ENCODE assay signal across 8 cellular contexts in the genomic region with DNA sequence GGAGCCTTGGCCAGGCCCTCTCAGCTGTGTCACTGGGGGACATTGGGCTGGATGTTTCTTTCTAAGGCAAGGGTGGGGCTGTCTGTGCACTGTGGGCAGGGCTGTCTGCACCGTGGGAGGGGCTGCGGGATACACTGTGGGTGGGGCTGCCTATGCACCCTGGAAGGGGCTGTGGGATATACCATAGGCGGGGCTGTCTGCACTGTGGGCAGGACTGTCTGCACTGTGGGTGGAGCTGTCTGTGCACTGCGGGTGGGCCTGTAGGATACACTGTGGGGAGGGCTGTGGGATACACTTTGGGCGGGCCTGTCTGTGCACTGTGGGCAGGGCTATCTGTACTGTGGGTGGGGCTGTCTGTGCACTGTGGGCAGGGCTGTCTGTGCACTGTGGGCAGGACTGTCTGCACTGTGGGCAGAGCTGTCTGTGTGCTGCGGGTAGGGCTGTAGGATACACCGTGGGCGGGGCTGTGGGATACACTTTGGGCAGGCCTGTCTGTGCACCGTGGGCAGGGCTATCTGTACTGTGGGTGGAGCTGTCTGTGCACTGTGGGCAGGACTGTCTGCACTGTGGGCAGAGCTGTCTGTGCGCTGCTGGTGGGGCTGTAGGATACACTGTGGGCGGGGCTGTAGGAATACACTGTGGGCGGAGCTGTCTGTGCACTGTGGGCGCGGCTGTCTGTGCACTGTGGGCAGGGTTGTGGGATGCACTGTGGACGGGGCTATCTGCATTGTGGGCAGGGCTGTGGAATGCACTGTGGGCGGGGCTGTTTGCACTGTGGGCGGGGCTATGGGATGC. TPM values are rescaled to one million over a fixed set of nuclear protein-coding genes. Genes with fewer than 3 reads are reported as not detected.
A peak's percentile ranks its signal among the peaks of the same experiment; 100 is the strongest.
DNase-seq lines count a peak whose midpoint lies in the region; ATAC-seq and TF ChIP-seq lines count a peak whose summit lies in the region.

No MANE protein-coding gene starts in this region.

- no peaks in the 10 kb centered on the region for H4K20me1 ChIP-seq in HCT116 (ENCODE audit: insufficient read depth)

- TF ChIP-seq CTCF in HCT116 (IDR thresholded peaks at IDR 0.05 in 2 of 3, conservative IDR thresholded peaks at IDR 0.05 in 1 of 3; ENCODE audit: borderline replicate concordance in 1 of 3, insufficient read depth in 1 of 3, low read depth in 2 of 3, low read length in 2 of 3) (no peak), thyroid gland (IDR thresholded peaks at IDR 0.05) (no peak)

- no peaks in the 10 kb centered on the region for H3K9me2 ChIP-seq in HCT116 (ENCODE audit: insufficient read depth)

- TF ChIP-seq POLR2A in HCT116 (IDR thresholded peaks at IDR 0.05; ENCODE audit: borderline replicate concordance, extremely low read depth, insufficient read depth, insufficient read length), result no peak
- no peak for TF ChIP-seq POLR2A in thyroid gland (IDR thresholded peaks at IDR 0.05)

- no peak overlapping the region for H3K9ac ChIP-seq in HCT116 (ENCODE audit: low read length)

- BruUV-seq in HCT116 (replicated peaks; lab: Mats Ljungman, UMichigan), result no TSS peak

- peak; percentile 63 for ATAC-seq in HCT116

- H3K27ac ChIP-seq in HCT116 (ENCODE audit: low read depth, low read length) (no peak overlapping the region), thyroid gland (no peak overlapping the region)
- no peak overlapping the region for H3K27ac ChIP-seq in effector memory CD4-positive, alpha-beta T cell (ENCODE audit: insufficient read depth, low read length, poor library complexity, severe bottlenecking)

- POLR2A ChIA-PET in HCT116 (lab: Charles Lee), result no interaction called here

- WGBS in thyroid gland, 2 donors, result 83 to 90% methylated on average over 15 of the region's 17 CpGs

- H3K79me2 ChIP-seq in HCT116 (ENCODE audit: insufficient read depth, low read length), result no peaks in the 10 kb centered on the region

- no peak overlapping the region for H3K4me3 ChIP-seq in HCT116 (replicated peaks in 1 of 2; ENCODE audit: low read depth in 1 of 2, low read length in 2 of 2)
- H3K4me3 ChIP-seq in effector memory CD4-positive, alpha-beta T cell (ENCODE audit: insufficient read depth, low read depth, low read length, poor library complexity, severe bottlenecking), result no peak overlapping the region
- no peak overlapping the region for H3K4me3 ChIP-seq in thyroid gland (replicated peaks in 1 of 3)

- H3K27me3 ChIP-seq in HCT116 (ENCODE audit: insufficient read depth, low read length) (no peaks in the 10 kb centered on the region), thyroid gland (no peaks in the 10 kb centered on the region)
- no peaks in the 10 kb centered on the region for H3K27me3 ChIP-seq in effector memory CD4-positive, alpha-beta T cell (replicated peaks; ENCODE audit: control insufficient read depth, insufficient read depth, low read length, poor library complexity, severe bottlenecking)

- H3K9me3 ChIP-seq in HCT116 (ENCODE audit: control insufficient read depth in 1 of 2, insufficient read depth in 1 of 2, low read depth in 1 of 2, low read length in 2 of 2) (no peaks in the 10 kb centered on the region), thyroid gland (no peaks in the 10 kb centered on the region)
- no peaks in the 10 kb centered on the region for H3K9me3 ChIP-seq in effector memory CD4-positive, alpha-beta T cell (ENCODE audit: control insufficient read depth, low read length)

- no peak for TF ChIP-seq RAD21 in HCT116 (IDR thresholded peaks at IDR 0.05; ENCODE audit: low read depth)

- H3K4me1 ChIP-seq in HCT116 (ENCODE audit: control insufficient read depth in 1 of 2, insufficient read depth in 2 of 2, low read length in 2 of 2) (peaks cover 12 to 15% of the 10 kb centered on the region in 2 experiments; a peak in 3 of 4 replicates), thyroid gland (no peaks in the 10 kb centered on the region)
- peaks cover 4% of the 10 kb centered on the region for H3K4me1 ChIP-seq in effector memory CD4-positive, alpha-beta T cell (ENCODE audit: control insufficient read depth, insufficient read depth, low read length, poor library complexity, severe bottlenecking)

- DNase-seq in HCT116 (ENCODE audit: low read depth, low spot score), result no peak
- DNase-seq in UCSD-AML1 (lab: John Stamatoyannopoulos, UW; ENCODE audit: unreplicated experiment), result peak; percentile 71
- peak; percentile 54 to 79 (median 67) for DNase-seq in effector memory CD4-positive, alpha-beta T cell
- DNase-seq in stimulated activated CD8-positive, alpha-beta memory T cell treated with anti-CD3 and anti-CD28 coated beads, Interleukin-15, amount 100 ng/mL, for 24 hours (ENCODE audit: low read depth), result peak; percentile 10
- no peak for DNase-seq in kidney tubule cell (ENCODE audit: low spot score)
- DNase-seq in DMS 273 (lab: John Stamatoyannopoulos, UW; ENCODE audit: unreplicated experiment), result no peak
- no peak for DNase-seq in thyroid gland
- no peak for DNase-seq in NCI-H446 (lab: John Stamatoyannopoulos, UW)

- peaks cover 0 to 6% of the 10 kb centered on the region in 2 experiments; a peak in 3 of 4 replicates for H3K36me3 ChIP-seq in HCT116 (ENCODE audit: control insufficient read depth in 1 of 2, insufficient read depth in 2 of 2, low read length in 2 of 2)
- peaks cover 18% of the 10 kb centered on the region for H3K36me3 ChIP-seq in effector memory CD4-positive, alpha-beta T cell (ENCODE audit: control insufficient read depth, insufficient read depth, low read length)
- peaks cover 29 to 37% of the 10 kb centered on the region in 2 donors for H3K36me3 ChIP-seq in thyroid gland

- no peak overlapping the region for H3K4me2 ChIP-seq in HCT116 (ENCODE audit: low read length)

- H2AFZ ChIP-seq in HCT116 (ENCODE audit: low read depth, low read length, poor library complexity, severe bottlenecking), result no peak overlapping the region

- RAD21 ChIA-PET in HCT116 (lab: Charles Lee; ENCODE audit: low non-redundant PET in 1 of 2, low total read pairs in 2 of 2, uncharacterized antibody in 2 of 2, unreplicated experiment in 2 of 2), result interaction anchor here (0.6 to 1.7 kb wide), 3 partner anchors 167 to 766 kb away, joined by 3 to 6 read pairs (median 4); no protein-coding TSS in a partner anchor

- intact Hi-C loops in HCT116 (cut with micrococcal nuclease), result no loop called here
- intact Hi-C loops in thyroid gland (cut with DNase I), result loop anchor here (5.0 to 10.0 kb wide), 2 partner anchors 95 to 147 kb away; no protein-coding TSS in a partner anchor

- CTCF ChIA-PET in HCT116 (lab: Charles Lee), result interaction anchor here (0.9 to 1.5 kb wide), 4 partner anchors 143 to 169 kb away, joined by 4 to 20 read pairs (median 10); no protein-coding TSS in a partner anchor

TF ChIP-seq in HCT116, 20 proteins besides CTCF, POLR2A, EP300 and RAD21:
- TF ChIP-seq ATF3 (IDR thresholded peaks at IDR 0.05), result no peak
- TF ChIP-seq ELF1 (IDR thresholded peaks at IDR 0.05; ENCODE audit: borderline replicate concordance, low read depth), result no peak
- no peak for TF ChIP-seq EZH2phosphoT487 (IDR thresholded peaks at IDR 0.05; ENCODE audit: borderline replicate concordance)
- TF ChIP-seq CEBPB (IDR thresholded peaks at IDR 0.05; ENCODE audit: low read depth), result no peak
- no peak for TF ChIP-seq SRF (IDR thresholded peaks at IDR 0.05; ENCODE audit: low read depth)
- TF ChIP-seq JUND (IDR thresholded peaks at IDR 0.05), result no peak
- TF ChIP-seq ZNF274 (IDR thresholded peaks at IDR 0.05; ENCODE audit: low read depth, low read length), result no peak
- TF ChIP-seq EGR1 (IDR thresholded peaks at IDR 0.05; ENCODE audit: low read depth), result no peak
- no peak for TF ChIP-seq FOSL1 (IDR thresholded peaks at IDR 0.05; ENCODE audit: low read depth)
- TF ChIP-seq CBX3 (IDR thresholded peaks at IDR 0.05; ENCODE audit: low read depth), result no peak
- no peak for TF ChIP-seq TCF7L2 (IDR thresholded peaks at IDR 0.05; ENCODE audit: borderline replicate concordance, extremely low read depth, insufficient read depth, insufficient read length)
- TF ChIP-seq, protein P1, sequence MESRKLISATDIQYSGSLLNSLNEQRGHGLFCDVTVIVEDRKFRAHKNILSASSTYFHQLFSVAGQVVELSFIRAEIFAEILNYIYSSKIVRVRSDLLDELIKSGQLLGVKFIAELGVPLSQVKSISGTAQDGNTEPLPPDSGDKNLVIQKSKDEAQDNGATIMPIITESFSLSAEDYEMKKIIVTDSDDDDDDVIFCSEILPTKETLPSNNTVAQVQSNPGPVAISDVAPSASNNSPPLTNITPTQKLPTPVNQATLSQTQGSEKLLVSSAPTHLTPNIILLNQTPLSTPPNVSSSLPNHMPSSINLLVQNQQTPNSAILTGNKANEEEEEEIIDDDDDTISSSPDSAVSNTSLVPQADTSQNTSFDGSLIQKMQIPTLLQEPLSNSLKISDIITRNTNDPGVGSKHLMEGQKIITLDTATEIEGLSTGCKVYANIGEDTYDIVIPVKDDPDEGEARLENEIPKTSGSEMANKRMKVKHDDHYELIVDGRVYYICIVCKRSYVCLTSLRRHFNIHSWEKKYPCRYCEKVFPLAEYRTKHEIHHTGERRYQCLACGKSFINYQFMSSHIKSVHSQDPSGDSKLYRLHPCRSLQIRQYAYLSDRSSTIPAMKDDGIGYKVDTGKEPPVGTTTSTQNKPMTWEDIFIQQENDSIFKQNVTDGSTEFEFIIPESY (IDR thresholded peaks at IDR 0.05; ENCODE audit: extremely low read depth, insufficient replicate concordance, low read length), result no peak
- no peak for TF ChIP-seq ZFX (IDR thresholded peaks at IDR 0.05)
TF ChIP-seq in HCT116: peak in this region for 0.

RNA-seq across cellular contexts. Expression of gene ACOX3, which starts 31.1 kb away (rescaled TPM):
- total RNA-seq in HCT116 (2021; ENCODE audit: unreplicated experiment) (16.9 TPM), thyroid gland (10 to 100 TPM; 28.2 to 61.8 (median 47.7) TPM)
- polyA plus RNA-seq in HCT116 (2012), result 14.0 and 14.6 TPM in 2 replicates

RNA-seq across cellular contexts. Expression of gene TRMT44, which starts 31.1 kb away (rescaled TPM):
- 25.8 TPM for total RNA-seq in HCT116 (2021; ENCODE audit: unreplicated experiment)
- 8.2 and 10.2 TPM in 2 replicates for polyA plus RNA-seq in HCT116 (2012)
- total RNA-seq in thyroid gland, result 10 to 100 TPM; 36.4 to 56.4 (median 43.9) TPM

Comparison
In these comparisons a context has a peak if more than half of its experiments do, and no peak if none do; other contexts are left out.
1. DNase-seq: peak in UCSD-AML1 (single experiment), effector memory CD4-positive, alpha-beta T cell (3 of 3) and stimulated activated CD8-positive, alpha-beta memory T cell treated with anti-CD3 and anti-CD28 coated beads, Interleukin-15, amount 100 ng/mL, for 24 hours (single experiment); none in HCT116 (single experiment), kidney tubule cell (single experiment), DMS 273 (single experiment), thyroid gland (0 of 2) and NCI-H446 (0 of 2).